ENCODE assay signal across 1 cellular context in genomic region chr3:122572940-122573412, GRCh38.
TF ChIP-seq lines count a peak whose summit lies in the region.

No MANE protein-coding gene starts in this region.

TF ChIP-seq in HepG2, 621 proteins besides CTCF, POLR2A, EP300 and RAD21 (continued from another document):
- no peak for TF ChIP-seq TFDP2 (CRISPR knock-in tag; IDR thresholded peaks at IDR 0.05)
- no peak for TF ChIP-seq ONECUT2 (CRISPR knock-in tag; IDR thresholded peaks at IDR 0.05)
- no peak for TF ChIP-seq ZNF17 (CRISPR knock-in tag; IDR thresholded peaks at IDR 0.05)
- no peak for TF ChIP-seq MTF2 (CRISPR knock-in tag; IDR thresholded peaks at IDR 0.05; ENCODE audit: borderline replicate concordance)
- no peak for TF ChIP-seq KDM5A (IDR thresholded peaks at IDR 0.05; ENCODE audit: borderline replicate concordance, low read length)
- no peak for TF ChIP-seq ELK4 (CRISPR knock-in tag; IDR thresholded peaks at IDR 0.05; ENCODE audit: borderline replicate concordance)
- TF ChIP-seq SATB2 (CRISPR knock-in tag; IDR thresholded peaks at IDR 0.05) = no peak
- TF ChIP-seq RBAK (CRISPR knock-in tag; IDR thresholded peaks at IDR 0.05) = no peak
- TF ChIP-seq GRHL1 (CRISPR knock-in tag; conservative IDR thresholded peaks at IDR 0.05) = no peak
- no peak for TF ChIP-seq TMF1 (CRISPR knock-in tag; IDR thresholded peaks at IDR 0.05; ENCODE audit: low read depth)
- no peak for TF ChIP-seq ZNF713 (CRISPR knock-in tag; IDR thresholded peaks at IDR 0.05)
- no peak for TF ChIP-seq MNT (IDR thresholded peaks at IDR 0.05)
- TF ChIP-seq HNF4A (CRISPR knock-in tag; IDR thresholded peaks at IDR 0.05) = peak; percentile 50
- no peak for TF ChIP-seq ZNF253 (CRISPR knock-in tag; IDR thresholded peaks at IDR 0.05; ENCODE audit: borderline replicate concordance)
- no peak for TF ChIP-seq HCFC1 (IDR thresholded peaks at IDR 0.05; ENCODE audit: low read depth, low read length)
- TF ChIP-seq REL (CRISPR knock-in tag; conservative IDR thresholded peaks at IDR 0.05) = no peak
- peak; percentile 83; the same call in 1 of the 2 replicates for TF ChIP-seq SSRP1 (CRISPR knock-in tag; IDR thresholded peaks at IDR 0.05)
- TF ChIP-seq DMAP1 (CRISPR knock-in tag; IDR thresholded peaks at IDR 0.05) = no peak
- no peak for TF ChIP-seq IRF9 (CRISPR knock-in tag; IDR thresholded peaks at IDR 0.05; ENCODE audit: borderline replicate concordance)
- TF ChIP-seq ZNF746 (CRISPR knock-in tag; IDR thresholded peaks at IDR 0.05) = no peak
- no peak for TF ChIP-seq ZNF276 (CRISPR knock-in tag; IDR thresholded peaks at IDR 0.05; ENCODE audit: low read depth)
- no peak for TF ChIP-seq AKNA (CRISPR knock-in tag; IDR thresholded peaks at IDR 0.05; ENCODE audit: borderline replicate concordance)
- TF ChIP-seq ZNF431 (CRISPR knock-in tag; IDR thresholded peaks at IDR 0.05; ENCODE audit: borderline replicate concordance, low read depth) = no peak
TF ChIP-seq in HepG2: peak in this region for 92.
